In genomic region chr22:42841444-42841843, GRCh38 we compare ENCODE assay signal across 1 cellular context.
TF ChIP-seq lines count a peak whose summit lies in the region.

No MANE protein-coding gene starts in this region.

TF ChIP-seq in WTC11, 78 proteins besides CTCF, POLR2A, EP300 and RAD21 (continued from another document):
- no peak for TF ChIP-seq E2F4 (CRISPR knock-in tag; IDR thresholded peaks at IDR 0.05; ENCODE audit: borderline replicate concordance, low read depth)
- TF ChIP-seq GTF2I (CRISPR knock-in tag; conservative IDR thresholded peaks at IDR 0.05) = no peak
- TF ChIP-seq NFE2L1 (CRISPR knock-in tag; IDR thresholded peaks at IDR 0.05) = no peak
- no peak for TF ChIP-seq ZNF232 (CRISPR knock-in tag; IDR thresholded peaks at IDR 0.05)
- no peak for TF ChIP-seq PRDM15 (CRISPR knock-in tag; IDR thresholded peaks at IDR 0.05)
- TF ChIP-seq ZNF423 (CRISPR knock-in tag; IDR thresholded peaks at IDR 0.05) = no peak
- TF ChIP-seq JUN (CRISPR knock-in tag; IDR thresholded peaks at IDR 0.05) = no peak
- TF ChIP-seq ATF3 (CRISPR knock-in tag; conservative IDR thresholded peaks at IDR 0.05) = no peak
- TF ChIP-seq TEAD1 (CRISPR knock-in tag; IDR thresholded peaks at IDR 0.05) = no peak
- no peak for TF ChIP-seq ZNF281 (CRISPR knock-in tag; IDR thresholded peaks at IDR 0.05)
- TF ChIP-seq EMX1 (CRISPR knock-in tag; IDR thresholded peaks at IDR 0.05) = no peak
- TF ChIP-seq E2F5 (CRISPR knock-in tag; IDR thresholded peaks at IDR 0.05) = no peak
